In the genomic region with DNA sequence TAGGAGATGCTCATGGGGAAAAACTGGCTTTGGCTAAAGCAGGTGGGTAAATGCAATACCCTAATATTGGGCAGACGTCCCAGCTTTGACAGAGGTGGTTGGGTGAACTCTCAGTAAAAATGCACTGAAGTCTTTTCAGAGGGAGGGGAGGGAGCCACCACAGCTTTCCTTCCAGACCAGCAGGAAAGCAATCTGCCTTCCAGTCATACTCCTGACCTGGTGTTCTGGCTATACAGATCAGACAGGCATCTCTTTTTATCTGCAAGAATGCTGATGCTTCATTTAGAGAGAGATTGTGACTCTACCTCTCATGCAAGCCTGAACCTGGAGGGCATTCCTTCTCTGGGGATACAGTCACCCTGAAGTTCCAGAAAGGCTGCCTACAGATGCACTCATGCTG, we compare ENCODE assay signal across 7 cellular contexts. TPM values are rescaled to one million over a fixed set of nuclear protein-coding genes. Genes with fewer than 3 reads are reported as not detected.
"Had no signal": no experiment of that assay in that cellular context is flagged by ENCODE, and none has a peak within 500 bp of the region (broad histone marks: within the 10 kb centered on the region; RNA-seq: fewer than 3 reads in every experiment).

No MANE protein-coding gene starts in this region.

- FAIRE-seq: HepG2, HTR-8/SVneo, K562 had no signal

- ATAC-seq: HepG2, K562 had no signal

- DNase-seq: IMR-90, KBM-7, KG1 had no signal

- H3K27ac ChIP-seq: HL-60 had no signal

- H3K4me3 ChIP-seq: K562 had no signal

RNA-seq across cellular contexts. Expression of a gene that starts 52.6 kb away (rescaled TPM):
- total RNA-seq: IMR-90 had no signal
- polyA plus RNA-seq: HepG2, IMR-90 had no signal
